In genomic region chr16:30748634-30749445, GRCh38 we compare ENCODE assay signal across 8 cellular contexts. TPM values are rescaled to one million over a fixed set of nuclear protein-coding genes. Genes with fewer than 3 reads are reported as not detected.
DNase-seq lines count a peak whose midpoint lies in the region; ATAC-seq, FAIRE-seq and TF ChIP-seq lines count a peak whose summit lies in the region.

No MANE protein-coding gene starts in this region.

- no peak overlapping the region for H4K91ac ChIP-seq in IMR-90 (ENCODE audit: insufficient read depth, low read depth, low read length)

- H2BK20ac ChIP-seq in IMR-90 (ENCODE audit: low read depth, low read length): no peak overlapping the region

- H3K4me3 Mint-ChIP-seq in activated T-helper 1 cell treated with anti-CD3 and anti-CD28 coated beads, Interleukin-12 subunit alpha, Interleukin-12 subunit beta, Interleukin-2, Interleukin-4 antibody, amounts not matched to agents 30 ng/mL and 10 ng/mL and 1 ng/mL, durations not matched to agents 14 hours and 24 hours and 36 hours: peak overlapping the region; percentile 93

- H3K23ac ChIP-seq in IMR-90 (ENCODE audit: low read depth, low read length): 0 out of 2 replicates have a peak overlapping the region, but pooled peaks have one; percentile 42

- H4K8ac ChIP-seq in IMR-90 (ENCODE audit: low read depth in 2 of 2, low read length in 2 of 2): peak overlapping the region in 1 of 2 experiments; percentile 58; a peak in 1 of 4 replicates

- POLR2A ChIA-PET in AG04449 (lab: Yijun Ruan, JAX) (interaction anchor here (0.6 to 1.8 kb wide), 6 partner anchors 11 to 35 kb away, joined by 3 to 10 read pairs (median 4); no protein-coding TSS in a partner anchor), IMR-90 (lab: Charles Lee; ENCODE audit: unreplicated experiment) (no interaction called here)

- no peak overlapping the region for H3K18ac ChIP-seq in IMR-90 (ENCODE audit: low read depth, low read length)

- H4K20me1 ChIP-seq in IMR-90 (ENCODE audit: insufficient read depth, low read length): no peaks in the 10 kb centered on the region; the same call in 1 of the 2 replicates

- DNase-seq in AG04449 (ENCODE audit: low read depth, low spot score): no peak
- DNase-seq in GM13977 (ENCODE audit: low spot score): peak; percentile 70
- peak; percentile 52 for DNase-seq in IMR-90
- DNase-seq in activated T-helper 1 cell treated with anti-CD3 and anti-CD28 coated beads, Interleukin-12 subunit alpha, Interleukin-12 subunit beta, Interleukin-2, Interleukin-4 antibody, amounts not matched to agents 30 ng/mL and 10 ng/mL and 1 ng/mL, durations not matched to agents 14 hours and 24 hours and 36 hours (ENCODE audit: low spot score): peak; percentile 31
- peak; percentile 68 for DNase-seq in Right ventricle myocardium superior
- DNase-seq in pancreas: peak; percentile 42 to 80 (median 60)
- DNase-seq in putamen (ENCODE audit: low spot score): no peak
- DNase-seq in HPDE6-E6E7 (ENCODE audit: extremely low spot score): no peak

- H3K79me1 ChIP-seq in IMR-90 (ENCODE audit: low read depth in 1 of 2, low read length in 2 of 2): peaks cover 22 to 33% of the 10 kb centered on the region in 2 experiments

- peak overlapping the region; percentile 91 for H3K9ac ChIP-seq in IMR-90 (ENCODE audit: low read depth, low read length)

- peak overlapping the region; percentile 89 for H3K4me2 ChIP-seq in IMR-90 (ENCODE audit: low read depth, low read length)

- H3K4me1 Mint-ChIP-seq in activated T-helper 1 cell treated with anti-CD3 and anti-CD28 coated beads, Interleukin-12 subunit alpha, Interleukin-12 subunit beta, Interleukin-2, Interleukin-4 antibody, amounts not matched to agents 30 ng/mL and 10 ng/mL and 1 ng/mL, durations not matched to agents 14 hours and 24 hours and 36 hours (ENCODE audit: low read depth): peaks cover 19% of the 10 kb centered on the region

- peak overlapping the region; percentile 67; the same call in 1 of the 2 replicates for H2AK5ac ChIP-seq in IMR-90 (ENCODE audit: low read depth, low read length)

- H3K56ac ChIP-seq in IMR-90 (ENCODE audit: extremely low read depth, insufficient read depth, low read length): no peak overlapping the region

- ATAC-seq in IMR-90 (ENCODE audit: low read depth): peak; percentile 71
- peak; percentile 36 for ATAC-seq in Right ventricle myocardium superior (ENCODE audit: poor library complexity)
- ATAC-seq in pancreas: peak; percentile 11 to 36 (median 21)

- peak overlapping the region; percentile 89 for H3K27ac ChIP-seq in IMR-90 (ENCODE audit: insufficient read depth, low read length)
- peak overlapping the region; percentile 24 to 62 (median 42) for H3K27ac ChIP-seq in pancreas

- 0% methylated on average over 3 of the region's 36 CpGs; no CpG with 5 or more reads in 1 of the 2 experiments for WGBS in IMR-90 (ENCODE audit: extremely low coverage in 2 of 2, insufficient read length in 1 of 2), 2 experiments
- WGBS in pancreas, 2 donors: 9 to 16% methylated on average over 27 to 36 of the region's 36 CpGs

- BruUV-seq in IMR-90 (replicated peaks; lab: Mats Ljungman, UMichigan): no TSS peak

- H3K36me3 ChIP-seq in IMR-90 (ENCODE audit: control insufficient read depth, insufficient read depth, low read length) (peaks cover 25% of the 10 kb centered on the region), pancreas (no peaks in the 10 kb centered on the region)

- H3K14ac ChIP-seq in IMR-90 (replicated peaks; ENCODE audit: low read depth, low read length): no peak overlapping the region

- H3K4me3 ChIP-seq in AG04449 (ENCODE audit: low read depth, low read length) (peak overlapping the region; percentile 91), IMR-90 (ENCODE audit: insufficient read depth, low read depth, low read length) (peak overlapping the region; percentile 81), pancreas (peak overlapping the region; percentile 45 to 75 (median 62))

- in situ Hi-C loops in GM13977 (cut with MboI; ENCODE audit: low pct_unique_long_range_greater_than_20kb, low sequenced_read_pairs, unreplicated experiment): no loop called here
- in situ Hi-C loops in IMR-90 (cut with MboI; ENCODE audit: low sequenced_read_pairs): no loop called here

- no peak overlapping the region for H3K4ac ChIP-seq in IMR-90 (ENCODE audit: low read depth, low read length)

- intact Hi-C loops in IMR-90 (cut with micrococcal nuclease) (loop anchor here (1.0 kb wide), 2 partner anchors 26 to 172 kb away; no protein-coding TSS in a partner anchor), Right ventricle myocardium superior (cut with DNase I) (no loop called here), pancreas (cut with DNase I) (no loop called here)
- intact Hi-C loops in activated T-helper 1 cell treated with anti-CD3 and anti-CD28 coated beads, Interleukin-12 subunit alpha, Interleukin-12 subunit beta, Interleukin-2, Interleukin-4 antibody, amounts not matched to agents 30 ng/mL and 10 ng/mL and 1 ng/mL, durations not matched to agents 14 hours and 24 hours and 36 hours (cut with micrococcal nuclease): loop anchor here (1.0 to 5.0 kb wide), 9 partner anchors 13 to 284 kb away; partner anchors contain the start of genes CFAP119, CTF1, FBXL19 and PRR14

- peak overlapping the region; percentile 63 for H2BK5ac ChIP-seq in IMR-90 (ENCODE audit: low read depth, low read length, poor library complexity, severe bottlenecking)

- no peak overlapping the region for H2BK15ac ChIP-seq in IMR-90 (ENCODE audit: low read depth, low read length)

- TF ChIP-seq RAD21 in IMR-90 (IDR thresholded peaks at IDR 0.05; ENCODE audit: low read length): no peak

- peak overlapping the region; percentile 90 for H2AK9ac ChIP-seq in IMR-90 (replicated peaks; ENCODE audit: low read depth, low read length, poor library complexity)

- no peak; the same call in 1 of the 2 replicates for TF ChIP-seq POLR2A in IMR-90 (IDR thresholded peaks at IDR 0.05; ENCODE audit: low read depth, low read length)

- no peak for FAIRE-seq in pancreas (lab: Jason Lieb, UNC)

- CTCF ChIA-PET in AG04449 (lab: Yijun Ruan, JAX) (interaction anchor here (0.9 kb wide), 2 partner anchors 55 to 66 kb away, joined by 3 read pairs; no protein-coding TSS in a partner anchor), IMR-90 (lab: Yijun Ruan, JAX) (no interaction called here)

- no peak for TF ChIP-seq CTCF in AG04449 (IDR thresholded peaks at IDR 0.05; ENCODE audit: insufficient read depth, low read length, missing control alignments)
- no peak for TF ChIP-seq CTCF in GM13977 (IDR thresholded peaks at IDR 0.05; ENCODE audit: extremely low read depth, insufficient read depth, missing control alignments)
- TF ChIP-seq CTCF in IMR-90 (conservative IDR thresholded peaks at IDR 0.05; ENCODE audit: low read depth, low read length): no peak
- TF ChIP-seq CTCF in pancreas (IDR thresholded peaks at IDR 0.05): no peak

- no peaks in the 10 kb centered on the region for H3K9me3 Mint-ChIP-seq in activated T-helper 1 cell treated with anti-CD3 and anti-CD28 coated beads, Interleukin-12 subunit alpha, Interleukin-12 subunit beta, Interleukin-2, Interleukin-4 antibody, amounts not matched to agents 30 ng/mL and 10 ng/mL and 1 ng/mL, durations not matched to agents 14 hours and 24 hours and 36 hours

- no peak overlapping the region for H2BK120ac ChIP-seq in IMR-90 (ENCODE audit: low read depth, low read length)

- H3K27ac Mint-ChIP-seq in activated T-helper 1 cell treated with anti-CD3 and anti-CD28 coated beads, Interleukin-12 subunit alpha, Interleukin-12 subunit beta, Interleukin-2, Interleukin-4 antibody, amounts not matched to agents 30 ng/mL and 10 ng/mL and 1 ng/mL, durations not matched to agents 14 hours and 24 hours and 36 hours: peak overlapping the region; percentile 79

- no peaks in the 10 kb centered on the region for H3K9me3 ChIP-seq in IMR-90 (ENCODE audit: control insufficient read depth, insufficient read depth, low read length)
- H3K9me3 ChIP-seq in pancreas: no peaks in the 10 kb centered on the region

- no peaks in the 10 kb centered on the region for H3K27me3 Mint-ChIP-seq in activated T-helper 1 cell treated with anti-CD3 and anti-CD28 coated beads, Interleukin-12 subunit alpha, Interleukin-12 subunit beta, Interleukin-2, Interleukin-4 antibody, amounts not matched to agents 30 ng/mL and 10 ng/mL and 1 ng/mL, durations not matched to agents 14 hours and 24 hours and 36 hours (ENCODE audit: insufficient read depth)

- no peaks in the 10 kb centered on the region for H3K4me1 ChIP-seq in IMR-90 (ENCODE audit: control insufficient read depth, insufficient read depth, low read length)
- H3K4me1 ChIP-seq in pancreas: peaks cover 0 to 4% (median 3%) of the 10 kb centered on the region in 3 donors

- H3K9me1 ChIP-seq in IMR-90 (ENCODE audit: insufficient read depth, low read length): peaks cover 12% of the 10 kb centered on the region; the same call in 1 of the 2 replicates

- H3K36me3 Mint-ChIP-seq in activated T-helper 1 cell treated with anti-CD3 and anti-CD28 coated beads, Interleukin-12 subunit alpha, Interleukin-12 subunit beta, Interleukin-2, Interleukin-4 antibody, amounts not matched to agents 30 ng/mL and 10 ng/mL and 1 ng/mL, durations not matched to agents 14 hours and 24 hours and 36 hours (ENCODE audit: low read depth): peaks cover 29% of the 10 kb centered on the region

- H2AFZ ChIP-seq in IMR-90 (replicated peaks; ENCODE audit: low read length, poor library complexity): peak overlapping the region; percentile 87

- H3K27me3 ChIP-seq in IMR-90 (ENCODE audit: control insufficient read depth, insufficient read depth, low read length) (no peaks in the 10 kb centered on the region), pancreas (no peaks in the 10 kb centered on the region)

- no peak overlapping the region for H4K5ac ChIP-seq in IMR-90 (ENCODE audit: low read depth, low read length)

- dilution Hi-C loops in IMR-90 (cut with HindIII; ENCODE audit: low sequenced_read_pairs, unreplicated experiment): no loop called here

RNA-seq across cellular contexts. Expression of gene PHKG2, which starts 0.6 kb away (rescaled TPM):
- 26.0 and 26.7 TPM in 2 replicates for total RNA-seq in IMR-90 (2012; rRNA removed)
- 37.7 and 38.9 TPM in 2 replicates for polyA plus RNA-seq in IMR-90 (2012; rRNA removed)
- polyA plus RNA-seq in IMR-90 (2012; cell fraction: cytosol; rRNA removed): 20.1 and 32.6 TPM in 2 replicates
- 162 and 239 TPM in 2 replicates for polyA plus RNA-seq in IMR-90 (2012; cell fraction: nucleus; rRNA removed; ENCODE audit: low replicate concordance)
- 42.4 and 43.6 TPM in 2 replicates for total RNA-seq in activated T-helper 1 cell treated with anti-CD3 and anti-CD28 coated beads, Interleukin-12 subunit alpha, Interleukin-12 subunit beta, Interleukin-2, Interleukin-4 antibody, amounts not matched to agents 30 ng/mL and 10 ng/mL and 1 ng/mL, durations not matched to agents 14 hours and 24 hours and 36 hours
- total RNA-seq in Right ventricle myocardium superior: 13.4 TPM
- total RNA-seq in pancreas: 10 to 100 TPM in 3 of 6 donors, 1 to 10 TPM in 3; 7.9 to 15.7 (median 9.5) TPM
- 10 to 100 TPM; 42.1 to 42.3 TPM for polyA plus RNA-seq in pancreas

RNA-seq across cellular contexts. Expression of gene CFAP119, which starts 13.0 kb away (rescaled TPM):
- total RNA-seq in IMR-90 (2012; rRNA removed) (0.90 and 1.7 TPM in 2 replicates), Right ventricle myocardium superior (0.46 TPM), pancreas (1 to 10 TPM; 1.7 to 5.7 (median 3.0) TPM)
- polyA plus RNA-seq in IMR-90 (2012; rRNA removed) (7.6 and 8.8 TPM in 2 replicates), pancreas (10 to 100 TPM; 21.4 to 32.1 TPM)
- 5.0 and 5.2 TPM in 2 replicates for polyA plus RNA-seq in IMR-90 (2012; cell fraction: cytosol; rRNA removed)
- 47.8 and 56.3 TPM in 2 replicates for polyA plus RNA-seq in IMR-90 (2012; cell fraction: nucleus; rRNA removed; ENCODE audit: low replicate concordance)
- total RNA-seq in activated T-helper 1 cell treated with anti-CD3 and anti-CD28 coated beads, Interleukin-12 subunit alpha, Interleukin-12 subunit beta, Interleukin-2, Interleukin-4 antibody, amounts not matched to agents 30 ng/mL and 10 ng/mL and 1 ng/mL, durations not matched to agents 14 hours and 24 hours and 36 hours: 4.4 and 5.6 TPM in 2 replicates

RNA-seq across cellular contexts. Expression of gene RNF40, which starts 13.3 kb away (rescaled TPM):
- total RNA-seq in IMR-90 (2012; rRNA removed): 63.9 and 72.4 TPM in 2 replicates
- 46.7 and 49.7 TPM in 2 replicates for polyA plus RNA-seq in IMR-90 (2012; rRNA removed)
- polyA plus RNA-seq in IMR-90 (2012; cell fraction: cytosol; rRNA removed): 22.2 and 29.2 TPM in 2 replicates
- 74.3 and 98.0 TPM in 2 replicates for polyA plus RNA-seq in IMR-90 (2012; cell fraction: nucleus; rRNA removed; ENCODE audit: low replicate concordance)
- total RNA-seq in activated T-helper 1 cell treated with anti-CD3 and anti-CD28 coated beads, Interleukin-12 subunit alpha, Interleukin-12 subunit beta, Interleukin-2, Interleukin-4 antibody, amounts not matched to agents 30 ng/mL and 10 ng/mL and 1 ng/mL, durations not matched to agents 14 hours and 24 hours and 36 hours: 98.2 and 98.5 TPM in 2 replicates
- 29.4 TPM for total RNA-seq in Right ventricle myocardium superior
- total RNA-seq in pancreas: 10 to 100 TPM; 37.7 to 66.6 (median 40.6) TPM
- 10 to 100 TPM; 65.3 to 68.4 TPM for polyA plus RNA-seq in pancreas

RNA-seq across cellular contexts. Expression of gene ZNF629, which starts 38.2 kb away (rescaled TPM):
- total RNA-seq in IMR-90 (2012; rRNA removed) (9.1 and 9.4 TPM in 2 replicates), Right ventricle myocardium superior (16.5 TPM), pancreas (1 to 10 TPM; 4.5 to 8.6 (median 6.2) TPM)
- polyA plus RNA-seq in IMR-90 (2012; rRNA removed) (6.6 and 7.3 TPM in 2 replicates), pancreas (1 to 10 TPM; 5.8 to 6.3 TPM)
- 3.2 and 4.6 TPM in 2 replicates for polyA plus RNA-seq in IMR-90 (2012; cell fraction: cytosol; rRNA removed)
- 9.8 and 11.9 TPM in 2 replicates for polyA plus RNA-seq in IMR-90 (2012; cell fraction: nucleus; rRNA removed; ENCODE audit: low replicate concordance)
- 2.7 and 3.2 TPM in 2 replicates for total RNA-seq in activated T-helper 1 cell treated with anti-CD3 and anti-CD28 coated beads, Interleukin-12 subunit alpha, Interleukin-12 subunit beta, Interleukin-2, Interleukin-4 antibody, amounts not matched to agents 30 ng/mL and 10 ng/mL and 1 ng/mL, durations not matched to agents 14 hours and 24 hours and 36 hours

RNA-seq across cellular contexts. Expression of gene SRCAP, which starts 49.9 kb away (rescaled TPM):
- 4.5 and 6.4 TPM in 2 replicates for total RNA-seq in IMR-90 (2012; rRNA removed)
- polyA plus RNA-seq in IMR-90 (2012; rRNA removed): 8.2 and 8.9 TPM in 2 replicates
- polyA plus RNA-seq in IMR-90 (2012; cell fraction: cytosol; rRNA removed): 3.1 and 6.8 TPM in 2 replicates
- polyA plus RNA-seq in IMR-90 (2012; cell fraction: nucleus; rRNA removed; ENCODE audit: low replicate concordance): 15.4 and 26.0 TPM in 2 replicates
- total RNA-seq in activated T-helper 1 cell treated with anti-CD3 and anti-CD28 coated beads, Interleukin-12 subunit alpha, Interleukin-12 subunit beta, Interleukin-2, Interleukin-4 antibody, amounts not matched to agents 30 ng/mL and 10 ng/mL and 1 ng/mL, durations not matched to agents 14 hours and 24 hours and 36 hours: 91.1 and 93.4 TPM in 2 replicates
- total RNA-seq in Right ventricle myocardium superior: 36.7 TPM
- 10 to 100 TPM; 21.3 to 39.6 (median 27.4) TPM for total RNA-seq in pancreas
- 10 to 100 TPM in 1 of 2 donors, 1 to 10 TPM in 1; 7.5 to 34.0 TPM for polyA plus RNA-seq in pancreas

Comparison
In these comparisons a context has a peak if more than half of its experiments do, and no peak if none do; other contexts are left out.
1. DNase-seq: peak in GM13977 (single experiment), IMR-90 (single experiment), activated T-helper 1 cell treated with anti-CD3 and anti-CD28 coated beads, Interleukin-12 subunit alpha, Interleukin-12 subunit beta, Interleukin-2, Interleukin-4 antibody, amounts not matched to agents 30 ng/mL and 10 ng/mL and 1 ng/mL, durations not matched to agents 14 hours and 24 hours and 36 hours (single experiment), Right ventricle myocardium superior (single experiment) and pancreas (6 of 6); none in AG04449 (single experiment), putamen (single experiment) and HPDE6-E6E7 (single experiment).
2. ATAC-seq: peak in every context shown above with its lines; median percentile 71 in IMR-90; 36 in Right ventricle myocardium superior; 21 in pancreas.
3. intact Hi-C loops: an anchor here in IMR-90 (1.0 kb wide) and activated T-helper 1 cell treated with anti-CD3 and anti-CD28 coated beads, Interleukin-12 subunit alpha, Interleukin-12 subunit beta, Interleukin-2, Interleukin-4 antibody, amounts not matched to agents 30 ng/mL and 10 ng/mL and 1 ng/mL, durations not matched to agents 14 hours and 24 hours and 36 hours (1.0 to 5.0 kb wide); none called in Right ventricle myocardium superior and pancreas.
4. Peak in every context shown above with its lines, with median percentiles within 50 percentile points of each other: H3K4me3 ChIP-seq.